In the genomic region with DNA sequence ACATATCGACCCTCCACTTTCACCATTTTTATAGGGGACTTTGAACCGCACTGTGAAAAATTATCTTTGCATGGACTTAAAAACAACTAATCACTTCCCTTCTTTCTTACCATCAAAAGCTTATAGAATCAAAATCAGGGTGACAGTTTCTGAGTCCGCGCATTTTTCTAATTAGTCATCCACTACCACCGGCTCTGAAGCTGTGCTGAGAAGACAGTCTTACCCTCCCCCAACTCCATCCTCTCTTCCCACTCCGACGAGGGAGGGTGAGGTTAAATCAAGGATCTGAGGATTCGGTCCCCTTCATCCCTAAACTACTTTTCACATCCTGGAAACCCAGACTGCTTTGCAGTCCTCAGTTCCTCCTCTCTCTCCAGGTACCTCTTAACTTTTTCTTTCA, we compare ENCODE assay signal across 13 cellular contexts. TPM values are rescaled to one million over a fixed set of nuclear protein-coding genes. Genes with fewer than 3 reads are reported as not detected.
A peak's percentile ranks its signal among the peaks of the same experiment; 100 is the strongest.
DNase-seq lines count a peak whose midpoint lies in the region; ATAC-seq and TF ChIP-seq lines count a peak whose summit lies in the region.
"Had no signal": no experiment of that assay in that cellular context is flagged by ENCODE, and none has a peak within 500 bp of the region (broad histone marks: within the 10 kb centered on the region; RNA-seq: fewer than 3 reads in every experiment).

No MANE protein-coding gene starts in this region.

- peaks cover 30% of the 10 kb centered on the region for H3K36me3 Mint-ChIP-seq in natural killer cell treated with Interleukin-12 subunit alpha and Interleukin-12 subunit beta and Interleukin-15 and Interleukin-18, amount 100 ng/mL, for 72 hours
- H3K36me3 Mint-ChIP-seq in natural killer cell (peaks cover 13% of the 10 kb centered on the region), T-helper 17 cell (ENCODE audit: low read depth) (peaks cover 8% of the 10 kb centered on the region), mesothelial cell of epicardium (peaks cover 23% of the 10 kb centered on the region), glutamatergic neuron (ENCODE audit: unreplicated experiment) (no peaks in the 10 kb centered on the region)

- H3K27me3 Mint-ChIP-seq in natural killer cell treated with Interleukin-12 subunit alpha and Interleukin-12 subunit beta and Interleukin-15 and Interleukin-18, amount 100 ng/mL, for 72 hours, result no peaks in the 10 kb centered on the region
- H3K27me3 Mint-ChIP-seq in natural killer cell (ENCODE audit: low read depth in 2 of 2) (no peaks in the 10 kb centered on the region), T-helper 17 cell (no peaks in the 10 kb centered on the region), mesothelial cell of epicardium (ENCODE audit: low read depth) (no peaks in the 10 kb centered on the region), glutamatergic neuron (ENCODE audit: unreplicated experiment) (peaks cover 3% of the 10 kb centered on the region)

- ATAC-seq in natural killer cell treated with Interleukin-12 subunit alpha and Interleukin-12 subunit beta and Interleukin-15 and Interleukin-18, amount 100 ng/mL, for 72 hours, result no peak
- ATAC-seq in natural killer cell (no peak), T-helper 17 cell (no peak), left lobe of liver (no peak)

- intact Hi-C loops in natural killer cell (cut with micrococcal nuclease), result no loop called here

- H3K4me1 Mint-ChIP-seq in natural killer cell treated with Interleukin-12 subunit alpha and Interleukin-12 subunit beta and Interleukin-15 and Interleukin-18, amount 100 ng/mL, for 72 hours (ENCODE audit: low read depth in 2 of 2), result peaks cover 29 to 31% of the 10 kb centered on the region in 2 donors
- H3K4me1 Mint-ChIP-seq in natural killer cell (peaks cover 34 to 41% of the 10 kb centered on the region in 2 donors), T-helper 17 cell (peaks cover 26% of the 10 kb centered on the region), mesothelial cell of epicardium (peaks cover 37% of the 10 kb centered on the region), glutamatergic neuron (ENCODE audit: low read depth, unreplicated experiment) (peaks cover 8% of the 10 kb centered on the region)

- TF ChIP-seq CTCF in natural killer cell (IDR thresholded peaks at IDR 0.05), result no peak
- TF ChIP-seq CTCF in mesothelial cell of epicardium (IDR thresholded peaks at IDR 0.05; ENCODE audit: unreplicated experiment), result no peak
- no peak for TF ChIP-seq CTCF in glutamatergic neuron (IDR thresholded peaks at IDR 0.05; ENCODE audit: partially characterized antibody, unreplicated experiment)

- peak overlapping the region; percentile 54 to 66 for H3K27ac Mint-ChIP-seq in natural killer cell treated with Interleukin-12 subunit alpha and Interleukin-12 subunit beta and Interleukin-15 and Interleukin-18, amount 100 ng/mL, for 72 hours
- H3K27ac Mint-ChIP-seq in natural killer cell, result no peak overlapping the region
- H3K27ac Mint-ChIP-seq in T-helper 17 cell, result peak overlapping the region; percentile 9
- peak overlapping the region; percentile 73 for H3K27ac Mint-ChIP-seq in mesothelial cell of epicardium
- H3K27ac Mint-ChIP-seq in glutamatergic neuron (ENCODE audit: unreplicated experiment), result no peak overlapping the region

- H3K9me3 Mint-ChIP-seq in natural killer cell treated with Interleukin-12 subunit alpha and Interleukin-12 subunit beta and Interleukin-15 and Interleukin-18, amount 100 ng/mL, for 72 hours, result no peaks in the 10 kb centered on the region
- H3K9me3 Mint-ChIP-seq in natural killer cell (no peaks in the 10 kb centered on the region), mesothelial cell of epicardium (no peaks in the 10 kb centered on the region), glutamatergic neuron (ENCODE audit: unreplicated experiment) (peaks cover 5% of the 10 kb centered on the region)

- no peak for DNase-seq in natural killer cell treated with Interleukin-12 subunit alpha and Interleukin-12 subunit beta and Interleukin-15 and Interleukin-18, amount 100 ng/mL, for 72 hours (ENCODE audit: low spot score)
- DNase-seq in natural killer cell, result no peak
- no peak for DNase-seq in T-helper 17 cell
- DNase-seq in mesothelial cell of epicardium (ENCODE audit: low spot score in 2 of 2, unreplicated experiment in 2 of 2), result no peak
- no peak for DNase-seq in NCI-H2196 treated with DMSO at 0.1 percent for 48 hours (lab: John Stamatoyannopoulos, UW; ENCODE audit: unreplicated experiment)
- no peak for DNase-seq in glutamatergic neuron
- DNase-seq in left lobe of liver (ENCODE audit: low spot score), result no peak
- DNase-seq: H7; NCI-H187; NCI-H446; NK-92 treated with Interleukin-12 subunit alpha and Interleukin-12 subunit beta, amount 100 ng/mL, for 24 hours; OCI-M1; SJCRH30 had no signal

- no peaks in the 10 kb centered on the region for H3K9me3 ChIP-seq in T-helper 17 cell (ENCODE audit: control insufficient read depth, low read length, poor library complexity, severe bottlenecking)
- H3K9me3 ChIP-seq: SJCRH30 had no signal

- H3K4me3 Mint-ChIP-seq in natural killer cell treated with Interleukin-12 subunit alpha and Interleukin-12 subunit beta and Interleukin-15 and Interleukin-18, amount 100 ng/mL, for 72 hours, result peak overlapping the region; percentile 27
- H3K4me3 Mint-ChIP-seq in natural killer cell, result no peak overlapping the region
- H3K4me3 Mint-ChIP-seq in T-helper 17 cell, result no peak overlapping the region
- peak overlapping the region; percentile 12 for H3K4me3 Mint-ChIP-seq in mesothelial cell of epicardium
- no peak overlapping the region for H3K4me3 Mint-ChIP-seq in glutamatergic neuron (ENCODE audit: unreplicated experiment)

RNA-seq across cellular contexts. Expression of gene DCTD, which starts 4.2 kb away (rescaled TPM):
- 100 to 1,000 TPM in 1 of 2 donors, 10 to 100 TPM in 1; 83.6 to 135 TPM for total RNA-seq in natural killer cell treated with Interleukin-12 subunit alpha and Interleukin-12 subunit beta and Interleukin-15 and Interleukin-18, amount 100 ng/mL, for 72 hours
- total RNA-seq in natural killer cell (10 to 100 TPM; 57.2 to 68.2 (median 68.1) TPM), T-helper 17 cell (10 to 100 TPM; 50.4 to 55.5 TPM), mesothelial cell of epicardium (93.7 to 101 TPM (median 101 TPM) in 3 replicates), glutamatergic neuron (ENCODE audit: unreplicated experiment) (44.5 TPM), left lobe of liver (56.9 TPM)

Comparison
In these comparisons a context has a peak if more than half of its experiments do, and no peak if none do; other contexts are left out.
1. H3K27ac Mint-ChIP-seq: peak in natural killer cell treated with Interleukin-12 subunit alpha and Interleukin-12 subunit beta and Interleukin-15 and Interleukin-18, amount 100 ng/mL, for 72 hours (2 of 2), T-helper 17 cell (single experiment) and mesothelial cell of epicardium (single experiment); none in natural killer cell (0 of 2) and glutamatergic neuron (single experiment).
2. H3K4me3 Mint-ChIP-seq: peak in natural killer cell treated with Interleukin-12 subunit alpha and Interleukin-12 subunit beta and Interleukin-15 and Interleukin-18, amount 100 ng/mL, for 72 hours (single experiment) and mesothelial cell of epicardium (single experiment); none in natural killer cell (single experiment), T-helper 17 cell (single experiment) and glutamatergic neuron (single experiment).